ENCODE assay signal across 21 cellular contexts in genomic region chr17:7426203-7426863, GRCh38. TPM values are rescaled to one million over a fixed set of nuclear protein-coding genes. Genes with fewer than 3 reads are reported as not detected.
"Had no signal": no experiment of that assay in that cellular context is flagged by ENCODE, and none has a peak within 500 bp of the region (broad histone marks: within the 10 kb centered on the region; RNA-seq: fewer than 3 reads in every experiment).

No MANE protein-coding gene starts in this region.

- H3K4me2 ChIP-seq: SK-N-SH had no signal

- FAIRE-seq: RCC 7860 had no signal

- H3K36me3 ChIP-seq: MG63 had no signal

- DNase-seq: Karpas-422, KG1, MG63, NCI-H1092 treated with DMSO at 0.1 percent for 48 hours, NCI-H1436, NCI-H187, NCI-H2029, NCI-H2081 treated with DMSO at 0.1 percent for 48 hours, NCI-H2171, NCI-H226, NCI-H446, NCI-H510A, NCI-H524 treated with DMSO at 0.1 percent for 48 hours, NCI-H69, NCI-H774, Right ventricle myocardium superior, RPMI8226, SK-N-SH had no signal

- H3K4me3 ChIP-seq: MG63 had no signal

- H3K9ac ChIP-seq: SK-N-SH had no signal

- H3K9me3 ChIP-seq: MG63, SK-N-SH had no signal

- H3K27me3 ChIP-seq: MG63 had no signal

RNA-seq across cellular contexts. Expression of gene SPEM2, which starts 0.9 kb away (rescaled TPM):
- total RNA-seq: HT-29, Right ventricle myocardium superior, SK-MEL-5 had no signal
- polyA plus RNA-seq: SK-N-SH had no signal

RNA-seq across cellular contexts. Expression of gene SPEM3, which starts 2.3 kb away (rescaled TPM):
- total RNA-seq: HT-29, Right ventricle myocardium superior, SK-MEL-5 had no signal
- polyA plus RNA-seq: SK-N-SH had no signal

RNA-seq across cellular contexts. Expression of gene SPEM1, which starts 6.2 kb away (rescaled TPM):
- total RNA-seq: HT-29, Right ventricle myocardium superior, SK-MEL-5 had no signal
- polyA plus RNA-seq: SK-N-SH had no signal
